ENCODE assay signal across 14 cellular contexts in the genomic region with DNA sequence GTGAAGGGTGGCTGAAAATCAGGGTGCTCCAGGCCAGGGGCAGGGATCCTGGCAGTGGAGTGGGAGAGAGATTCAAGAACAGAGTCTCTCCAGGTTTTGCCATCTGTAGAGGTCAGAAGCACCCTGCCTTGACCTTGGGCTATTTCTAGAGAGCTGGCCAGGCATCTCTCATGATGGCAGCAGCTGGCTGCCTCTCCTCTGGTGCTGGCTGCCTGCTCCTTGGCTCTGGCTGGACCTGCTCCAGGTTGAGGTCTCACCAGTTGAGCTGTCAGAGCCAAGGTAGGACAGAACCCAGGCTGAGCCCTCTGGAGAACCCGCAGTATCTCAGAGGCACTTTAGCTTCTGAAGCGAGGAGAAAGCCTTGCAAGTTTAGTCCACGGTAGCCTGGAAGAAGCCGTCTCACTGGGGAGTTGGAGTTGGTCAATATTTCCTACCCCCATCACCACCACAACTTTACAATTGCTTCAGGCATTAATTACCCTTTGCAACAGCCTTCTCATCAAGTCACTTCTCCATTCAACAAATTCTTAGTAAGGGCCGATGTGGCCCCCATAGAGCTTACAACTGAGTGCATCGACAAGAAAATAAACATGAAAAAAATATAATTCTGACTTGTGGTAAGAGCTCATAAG. TPM values are rescaled to one million over a fixed set of nuclear protein-coding genes. Genes with fewer than 3 reads are reported as not detected.
"Had no signal": no experiment of that assay in that cellular context is flagged by ENCODE, and none has a peak within 500 bp of the region (broad histone marks: within the 10 kb centered on the region; RNA-seq: fewer than 3 reads in every experiment).

No MANE protein-coding gene starts in this region.

- H3K27me3 ChIP-seq: adrenal gland, cardiac muscle cell, esophagus muscularis mucosa had no signal

- ATAC-seq: activated CD8-positive, alpha-beta memory T cell treated with anti-CD3 and anti-CD28 coated beads, Interleukin-2, amount 10 ng/mL, durations not matched to agents 7 days and 5 days had no signal

- DNase-seq: activated CD4-positive, alpha-beta T cell treated with anti-CD3 and anti-CD28 coated beads, Interleukin-2, amount 50 U/mL, for 48 hours; activated CD8-positive, alpha-beta memory T cell treated with anti-CD3 and anti-CD28 coated beads, Interleukin-2, amount 10 ng/mL, durations not matched to agents 7 days and 5 days; activated T-cell treated with anti-CD3 and anti-CD28 coated beads, Interleukin-2, amount 50 U/mL, for 24 hours; adrenal gland; stimulated activated CD4-positive, alpha-beta T cell treated with anti-CD3 and anti-CD28 coated beads, Interleukin-12 subunit alpha, Interleukin-12 subunit beta, amount 100 ng/mL, for 4 hours; stimulated activated CD4-positive, alpha-beta T cell treated with anti-CD3 and anti-CD28 coated beads, Interleukin-2, amount 100 ng/mL, for 24 hours had no signal

- H3K27ac ChIP-seq: adrenal gland, cardiac muscle cell, esophagus muscularis mucosa, VCaP had no signal

- H3K4me1 ChIP-seq: adrenal gland had no signal

- H3K4me3 ChIP-seq: adrenal gland, cardiac muscle cell, esophagus muscularis mucosa had no signal

- H3K36me3 ChIP-seq: adrenal gland, cardiac muscle cell, esophagus muscularis mucosa had no signal

- H3K9me3 ChIP-seq: adrenal gland, esophagus muscularis mucosa had no signal

RNA-seq across cellular contexts. Expression of gene GNLY, which starts 25.6 kb away (rescaled TPM):
- total RNA-seq: cardiac muscle cell, kidney epithelial cell, neural crest cell, osteocyte had no signal
- polyA plus RNA-seq: cardiac muscle cell had no signal

RNA-seq across cellular contexts. Expression of gene SFTPB, which starts 51.7 kb away (rescaled TPM):
- total RNA-seq: activated CD8-positive, alpha-beta memory T cell treated with anti-CD3 and anti-CD28 coated beads, Interleukin-2, amount 10 ng/mL, durations not matched to agents 7 days and 5 days; cardiac muscle cell; kidney epithelial cell; lower leg skin; neural crest cell; osteocyte; T-helper 1 cell treated with Interleukin-12 subunit alpha and Interleukin-12 subunit beta and Interleukin-4 antibody, amounts not matched to agents 30 ng/mL and 1 ng/mL, for 36 hours had no signal
- polyA plus RNA-seq: cardiac muscle cell had no signal
